In the genomic region with DNA sequence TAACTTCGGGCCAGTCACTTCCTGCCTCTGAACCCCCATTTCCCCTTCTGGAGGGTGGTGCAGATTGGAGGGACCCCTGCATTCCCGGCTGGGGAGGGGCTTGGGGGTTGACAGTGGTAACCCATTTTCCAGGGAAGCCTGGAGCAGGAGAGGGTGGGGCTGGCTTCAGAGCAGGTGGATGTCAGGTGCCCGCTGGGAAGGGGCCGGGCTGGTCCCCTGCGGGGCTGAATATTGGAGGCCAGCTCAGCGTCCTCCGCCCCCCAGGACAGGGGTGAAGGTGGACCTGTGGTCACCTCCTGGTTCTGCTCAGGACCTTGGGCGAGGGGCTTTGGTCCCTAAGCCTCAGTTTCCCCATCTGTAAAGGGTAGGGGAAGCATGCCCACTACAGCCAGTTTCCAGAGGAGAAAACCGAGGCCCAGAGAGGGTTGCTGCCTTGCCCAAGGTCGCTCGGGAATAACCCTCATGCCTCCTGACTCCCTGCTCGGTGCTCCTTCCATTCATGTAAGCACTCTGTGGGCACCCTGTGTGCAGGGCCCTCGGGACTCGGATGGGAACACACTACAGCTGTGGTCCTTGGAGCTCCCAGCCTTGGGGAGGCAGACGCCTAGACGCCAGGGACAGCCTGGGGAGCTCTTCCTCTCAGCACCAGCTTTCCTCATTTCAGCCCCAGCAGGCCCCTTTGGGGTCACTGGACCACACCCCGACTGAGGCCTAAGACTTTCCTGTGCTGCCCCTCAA, we compare ENCODE assay signal across 8 cellular contexts. TPM values are rescaled to one million over a fixed set of nuclear protein-coding genes. Genes with fewer than 3 reads are reported as not detected.
A peak's percentile ranks its signal among the peaks of the same experiment; 100 is the strongest.
DNase-seq lines count a peak whose midpoint lies in the region; ATAC-seq and TF ChIP-seq lines count a peak whose summit lies in the region.

No MANE protein-coding gene starts in this region.

- POLR2A ChIA-PET in MCF 10A (lab: Yijun Ruan, JAX), result interaction anchor here (1.1 to 1.8 kb wide), 3 partner anchors 17 to 66 kb away, joined by 4 to 19 read pairs (median 6); partner anchors contain the start of gene MRFAP1

- H3K27ac Mint-ChIP-seq in MCF 10A (ENCODE audit: low read depth, unreplicated experiment) (no peak overlapping the region), mesothelial cell of epicardium (no peak overlapping the region)

- H3K27me3 Mint-ChIP-seq in MCF 10A (ENCODE audit: insufficient read depth, unreplicated experiment), result no peaks in the 10 kb centered on the region
- H3K27me3 Mint-ChIP-seq in mesothelial cell of epicardium (ENCODE audit: low read depth), result peaks cover 31% of the 10 kb centered on the region

- H3K27ac ChIP-seq in 22Rv1, result peak overlapping the region; percentile 43

- TF ChIP-seq CTCF in 22Rv1 (IDR thresholded peaks at IDR 0.05) (no peak), MCF 10A (IDR thresholded peaks at IDR 0.05; ENCODE audit: unreplicated experiment) (no peak), mesothelial cell of epicardium (IDR thresholded peaks at IDR 0.05; ENCODE audit: unreplicated experiment) (no peak), GM13977 (IDR thresholded peaks at IDR 0.05; ENCODE audit: extremely low read depth, insufficient read depth, missing control alignments) (no peak)

- H3K4me1 Mint-ChIP-seq in MCF 10A (ENCODE audit: insufficient read depth, unreplicated experiment), result no peaks in the 10 kb centered on the region
- H3K4me1 Mint-ChIP-seq in mesothelial cell of epicardium, result peaks cover 3% of the 10 kb centered on the region

- H3K4me3 Mint-ChIP-seq in MCF 10A (ENCODE audit: unreplicated experiment) (peak overlapping the region; percentile 76), mesothelial cell of epicardium (peak overlapping the region; percentile 70)

- H3K36me3 Mint-ChIP-seq in MCF 10A (ENCODE audit: insufficient read depth, unreplicated experiment) (peaks cover 16% of the 10 kb centered on the region), mesothelial cell of epicardium (peaks cover 18% of the 10 kb centered on the region)

- H3K9me3 Mint-ChIP-seq in MCF 10A (ENCODE audit: unreplicated experiment) (peaks cover 16% of the 10 kb centered on the region), mesothelial cell of epicardium (peaks cover 12% of the 10 kb centered on the region)

- in situ Hi-C loops in GM13977 (cut with MboI; ENCODE audit: low pct_unique_long_range_greater_than_20kb, low sequenced_read_pairs, unreplicated experiment), result no loop called here

- BruUV-seq in MCF 10A (replicated peaks; lab: Mats Ljungman, UMichigan), result TSS peak; percentile 30

- ATAC-seq in HG02759 (IDR thresholded peaks at IDR 0.05; ENCODE audit: unreplicated experiment), result peak; percentile 1
- no peak for ATAC-seq in GM18520 (IDR thresholded peaks at IDR 0.05; ENCODE audit: unreplicated experiment)

- DNase-seq in MCF 10A (ENCODE audit: unreplicated experiment), result no peak
- no peak for DNase-seq in mesothelial cell of epicardium (ENCODE audit: low spot score in 2 of 2, unreplicated experiment in 2 of 2)
- DNase-seq in activated effector memory CD4-positive, alpha-beta T cell treated with anti-CD3 and anti-CD28 coated beads, Interleukin-2, amount 50 U/mL, for 16 hours, result no peak
- DNase-seq in GM13977 (ENCODE audit: low spot score), result no peak
- DNase-seq in activated CD4-positive, alpha-beta T cell treated with anti-CD3 and anti-CD28 coated beads for 4 hours, result no peak

- CTCF ChIA-PET in MCF 10A (lab: Yijun Ruan, JAX), result interaction anchor here (0.6 to 2.2 kb wide), 2 partner anchors 16 to 29 kb away, joined by 3 to 7 read pairs; no protein-coding TSS in a partner anchor

- intact Hi-C loops in MCF 10A (cut with micrococcal nuclease), result loop anchor here (5.0 kb wide), 1 partner anchor 57 kb away; no protein-coding TSS in a partner anchor

RNA-seq across cellular contexts. Expression of gene MAN2B2, which starts 0.7 kb away (rescaled TPM):
- total RNA-seq in MCF 10A (2022) (12.5 and 13.9 TPM in 2 replicates), mesothelial cell of epicardium (23.2 to 24.6 TPM (median 24.0 TPM) in 3 replicates)
